Comparison of ENCODE assay signal across 25 cellular contexts in the genomic region with DNA sequence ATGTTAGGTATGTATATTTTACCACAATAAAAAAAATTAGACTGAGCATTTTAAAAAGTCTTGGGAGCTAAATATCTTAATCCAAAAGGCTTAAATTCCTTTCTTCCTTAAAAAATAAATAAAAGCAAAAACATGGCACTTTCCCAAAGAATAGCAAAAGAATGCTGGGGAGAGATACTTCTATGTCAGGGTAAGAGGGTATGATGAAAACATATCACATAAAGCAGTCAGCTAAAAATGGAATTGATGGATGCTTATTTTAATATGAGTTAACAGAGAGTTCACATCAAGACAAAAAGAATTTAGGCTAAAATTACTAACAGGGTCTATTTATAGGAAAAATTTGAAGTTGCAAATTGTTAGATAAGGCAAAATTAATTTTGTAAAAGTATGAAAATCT.
"Had no signal": no experiment of that assay in that cellular context is flagged by ENCODE, and none has a peak within 500 bp of the region (broad histone marks: within the 10 kb centered on the region; RNA-seq: fewer than 3 reads in every experiment).

No MANE protein-coding gene starts in this region.

- H3K36me3 ChIP-seq: esophagus squamous epithelium, left lung, vagina had no signal

- H3K4me3 Mint-ChIP-seq: activated B cell treated with CpG ODN at 0.5 μM for 24 hours; activated CD4-positive, alpha-beta memory T cell treated with anti-CD3 and anti-CD28 coated beads for 36 hours; activated naive CD8-positive, alpha-beta T cell treated with anti-CD3 and anti-CD28 coated beads, Interleukin-2, amount 10 ng/mL, durations not matched to agents 7 days and 5 days; activated T-helper 17 cell treated with anti-CD3 and anti-CD28 coated beads, Interleukin-2, amount 50 U/mL, for 72 hours; neural crest cell; T-cell had no signal

- H3K27ac ChIP-seq: esophagus squamous epithelium, left lung, vagina had no signal

- H3K36me3 Mint-ChIP-seq: activated CD4-positive, alpha-beta memory T cell treated with anti-CD3 and anti-CD28 coated beads for 36 hours; activated naive CD8-positive, alpha-beta T cell treated with anti-CD3 and anti-CD28 coated beads, Interleukin-2, amount 10 ng/mL, durations not matched to agents 7 days and 5 days; brain; T-cell had no signal

- H3K27ac Mint-ChIP-seq: activated B cell treated with CpG ODN at 0.5 μM for 24 hours; activated CD4-positive, alpha-beta memory T cell treated with anti-CD3 and anti-CD28 coated beads for 36 hours; activated naive CD8-positive, alpha-beta T cell treated with anti-CD3 and anti-CD28 coated beads, Interleukin-2, amount 10 ng/mL, durations not matched to agents 7 days and 5 days; activated T-helper 17 cell treated with anti-CD3 and anti-CD28 coated beads, Interleukin-2, amount 50 U/mL, for 72 hours; T-cell had no signal

- H3K9me3 ChIP-seq: esophagus squamous epithelium, left lung, vagina had no signal

- H3K4me1 ChIP-seq: left lung had no signal

- H3K4me1 Mint-ChIP-seq: activated B cell treated with CpG ODN at 0.5 μM for 24 hours; activated naive CD8-positive, alpha-beta T cell treated with anti-CD3 and anti-CD28 coated beads, Interleukin-2, amount 10 ng/mL, durations not matched to agents 7 days and 5 days; activated T-helper 17 cell treated with anti-CD3 and anti-CD28 coated beads, Interleukin-2, amount 50 U/mL, for 72 hours; brain; neural crest cell; T-cell had no signal

- ATAC-seq: activated T-helper 17 cell treated with anti-CD3 and anti-CD28 coated beads, Interleukin-2, amount 50 U/mL, for 72 hours; left lung; T-cell had no signal

- DNase-seq: activated B cell treated with CpG ODN at 0.5 μM for 24 hours; activated CD4-positive, alpha-beta memory T cell treated with anti-CD3 and anti-CD28 coated beads for 36 hours; activated CD4-positive, alpha-beta T cell treated with anti-CD3 and anti-CD28 coated beads for 4 hours; activated naive CD4-positive, alpha-beta T cell; activated naive CD8-positive, alpha-beta T cell treated with anti-CD3 and anti-CD28 coated beads, Interleukin-2, amount 10 ng/mL, durations not matched to agents 7 days and 5 days; activated T-cell treated with anti-CD3 and anti-CD28 coated beads for 4 hours; central memory CD4-positive, alpha-beta T cell; effector CD4-positive, alpha-beta T cell; esophagus squamous epithelium; head of caudate nucleus; left lung; mammary epithelial cell; retina; stimulated activated CD4-positive, alpha-beta T cell treated with anti-CD3 and anti-CD28 coated beads, Interleukin-12 subunit alpha, Interleukin-12 subunit beta, amount 100 ng/mL, for 4 hours; stimulated activated CD4-positive, alpha-beta T cell treated with anti-CD3 and anti-CD28 coated beads, Interleukin-1b, Interleukin-23, amount 100 ng/mL, for 48 hours; stimulated activated naive CD4-positive, alpha-beta T cell treated with Interleukin-2 at 50 U/mL for 16 hours; substantia nigra; T-cell; trophoblast cell had no signal

- H3K27me3 ChIP-seq: esophagus squamous epithelium, left lung, vagina had no signal

- FAIRE-seq: endothelial cell of umbilical vein, frontal cortex had no signal

- H3K9me3 Mint-ChIP-seq: activated B cell treated with CpG ODN at 0.5 μM for 24 hours; activated CD4-positive, alpha-beta memory T cell treated with anti-CD3 and anti-CD28 coated beads for 36 hours; activated naive CD8-positive, alpha-beta T cell treated with anti-CD3 and anti-CD28 coated beads, Interleukin-2, amount 10 ng/mL, durations not matched to agents 7 days and 5 days; activated T-helper 17 cell treated with anti-CD3 and anti-CD28 coated beads, Interleukin-2, amount 50 U/mL, for 72 hours; brain; neural crest cell; T-cell had no signal

- H3K27me3 Mint-ChIP-seq: activated T-helper 17 cell treated with anti-CD3 and anti-CD28 coated beads, Interleukin-2, amount 50 U/mL, for 72 hours had no signal

- H3K4me3 ChIP-seq: esophagus squamous epithelium, left lung, vagina had no signal
